ENCODE assay signal across 25 cellular contexts in the genomic region with DNA sequence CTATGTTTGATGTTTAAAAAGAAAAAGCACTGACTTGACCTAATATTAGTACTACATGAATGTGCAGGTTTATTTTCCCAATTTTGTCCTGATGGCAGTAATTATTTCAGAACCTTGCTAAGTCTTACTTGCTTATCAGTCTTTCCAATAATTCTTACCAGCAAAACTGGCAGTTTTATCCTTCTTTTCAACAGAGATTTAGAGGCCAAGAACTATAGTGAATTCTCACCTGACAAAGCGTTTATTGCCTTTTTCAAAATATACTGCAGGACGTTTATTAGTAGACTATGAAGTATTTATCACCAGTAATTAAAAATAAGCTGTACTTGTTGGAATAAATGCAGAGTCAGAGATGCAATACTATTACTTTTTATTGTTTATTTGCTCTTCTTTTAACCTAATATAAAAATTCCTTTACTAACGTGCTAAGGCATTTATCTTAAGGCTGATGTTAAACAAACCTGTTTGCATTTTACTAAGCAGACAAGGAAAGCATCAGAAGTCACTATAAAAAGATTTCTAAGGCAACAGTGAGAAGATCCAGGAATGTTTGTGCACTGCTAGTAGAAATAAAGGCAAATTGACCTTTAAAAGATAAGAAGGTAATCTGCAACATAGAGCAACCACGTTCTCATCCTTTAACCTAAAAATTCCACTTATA.
"Had no signal": no experiment of that assay in that cellular context is flagged by ENCODE, and none has a peak within 500 bp of the region (broad histone marks: within the 10 kb centered on the region; RNA-seq: fewer than 3 reads in every experiment).

No MANE protein-coding gene starts in this region.

- H3K36me3 ChIP-seq: neutrophil, right lobe of liver, sigmoid colon, stomach, thoracic aorta, thyroid gland, tibial nerve, upper lobe of left lung, vagina had no signal

- H3K27me3 ChIP-seq: neutrophil, right lobe of liver, sigmoid colon, stomach, thyroid gland, tibial nerve, upper lobe of left lung, vagina had no signal

- ATAC-seq: natural killer cell treated with Interleukin-12 subunit alpha and Interleukin-12 subunit beta and Interleukin-15 and Interleukin-18, amount 100 ng/mL, for 72 hours; psoas muscle; right cardiac atrium; right lobe of liver; stimulated activated effector memory CD8-positive, alpha-beta T cell treated with anti-CD3 and anti-CD28 coated beads, Interleukin-12 subunit alpha, Interleukin-12 subunit beta, amount 100 ng/mL, for 72 hours; stimulated activated naive B cell treated with anti-CD40 and anti-IgM and Interleukin-4, amounts not matched to agents 10 μg/mL and 1 μg/mL and 100 μg/mL, for 72 hours had no signal

- H3K4me1 ChIP-seq: parathyroid adenoma, upper lobe of left lung had no signal

- H3K4me3 ChIP-seq: psoas muscle, right lobe of liver, sigmoid colon, stomach, thoracic aorta, thyroid gland, tibial nerve, upper lobe of left lung, vagina had no signal

- DNase-seq: nephron progenitor cell; nucleus accumbens; posterior cingulate gyrus; psoas muscle; right cardiac atrium; right lobe of liver; sigmoid colon; small intestine; stimulated activated CD4-positive, alpha-beta T cell treated with anti-CD3 and anti-CD28 coated beads, Interleukin-15, amount 100 ng/mL, for 24 hours; stimulated activated CD4-positive, alpha-beta T cell treated with anti-CD3 and anti-CD28 coated beads, Interleukin-2, amount 100 ng/mL, for 24 hours; stimulated activated CD4-positive, alpha-beta T cell treated with anti-CD3 and anti-CD28 coated beads, Interleukin-2, amount 100 ng/mL, for 48 hours; stimulated activated CD4-positive, alpha-beta T cell treated with anti-CD3 and anti-CD28 coated beads, Interleukin-4, amount 100 ng/mL, for 24 hours; stimulated activated naive B cell treated with anti-CD40 and anti-IgM and Interleukin-4, amounts not matched to agents 10 μg/mL and 1 μg/mL and 100 μg/mL, for 72 hours; stimulated activated naive CD4-positive, alpha-beta T cell treated with Interleukin-2 at 50 U/mL for 16 hours; stomach; thyroid gland; trophoblast cell; upper lobe of left lung had no signal

- H3K27ac ChIP-seq: neutrophil, parathyroid adenoma, psoas muscle, right lobe of liver, sigmoid colon, stomach, thoracic aorta, thyroid gland, tibial nerve, upper lobe of left lung, vagina had no signal

- H3K9me3 ChIP-seq: neutrophil, psoas muscle, right lobe of liver, sigmoid colon, stomach, thoracic aorta, thyroid gland, tibial nerve, upper lobe of left lung, vagina had no signal
